Comparison of ENCODE assay signal across 21 cellular contexts in the genomic region with DNA sequence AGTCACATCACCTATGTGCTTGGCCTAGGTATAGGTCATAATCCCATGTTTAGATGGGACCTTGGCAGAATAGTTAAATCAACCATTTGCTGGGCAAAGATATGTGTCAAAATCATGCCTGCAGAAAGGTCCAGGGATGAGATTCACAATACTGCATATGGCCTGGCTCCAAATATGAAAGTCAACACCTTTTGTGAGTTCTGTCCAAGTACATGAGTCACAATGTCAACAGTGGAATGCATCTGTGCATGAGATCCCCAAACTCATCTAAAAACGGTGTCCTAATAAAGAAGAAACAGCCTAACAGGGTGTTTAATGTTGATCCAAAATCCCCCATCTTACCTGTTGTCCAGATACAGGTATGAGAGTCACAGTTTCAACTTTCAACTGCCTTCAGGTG.
"Had no signal": no experiment of that assay in that cellular context is flagged by ENCODE, and none has a peak within 500 bp of the region (broad histone marks: within the 10 kb centered on the region; RNA-seq: fewer than 3 reads in every experiment).

No MANE protein-coding gene starts in this region.

- ATAC-seq: activated T-cell treated with anti-CD3 and anti-CD28 coated beads, Interleukin-2, amount 50 U/mL, for 4 hours; naive thymus-derived CD8-positive, alpha-beta T cell; stimulated activated naive CD8-positive, alpha-beta T cell treated with anti-CD3 and anti-CD28 coated beads, Interleukin-15, Interleukin-2, amounts not matched to agents 100 U/mL and 50 U/mL, for 24 hours; upper lobe of right lung; WTC11 had no signal

- FAIRE-seq: frontal cortex had no signal

- H3K4me3 ChIP-seq: cardiac muscle cell, left ventricle myocardium inferior, neural progenitor cell, thyroid gland, upper lobe of right lung had no signal

- H3K27ac ChIP-seq: cardiac muscle cell, left ventricle myocardium inferior, neural progenitor cell, thyroid gland, upper lobe of right lung had no signal

- H3K9ac ChIP-seq: neural progenitor cell had no signal

- DNase-seq: activated CD8-positive, alpha-beta memory T cell treated with anti-CD3 and anti-CD28 coated beads for 24 hours; activated CD8-positive, alpha-beta memory T cell treated with anti-CD3 and anti-CD28 coated beads, Interleukin-2, amount 50 U/mL, for 4 hours; activated naive CD4-positive, alpha-beta T cell treated with anti-CD3 and anti-CD28 coated beads for 36 hours; activated naive CD8-positive, alpha-beta T cell treated with anti-CD3 and anti-CD28 coated beads, Interleukin-2, amount 10 ng/mL, durations not matched to agents 7 days and 5 days; activated T-cell treated with anti-CD3 and anti-CD28 coated beads, Interleukin-2, amount 50 U/mL, for 4 hours; amniotic stem cell; erythroblast; glutamatergic neuron; hippocampal formation; left ventricle myocardium inferior; naive thymus-derived CD8-positive, alpha-beta T cell; stimulated activated CD4-positive, alpha-beta T cell treated with anti-CD3 and anti-CD28 coated beads, Interleukin-12 subunit alpha, Interleukin-12 subunit beta, amount 100 ng/mL, for 4 hours; stimulated activated CD4-positive, alpha-beta T cell treated with anti-CD3 and anti-CD28 coated beads, Interleukin-4, amount 100 ng/mL, for 4 hours; stimulated activated naive CD8-positive, alpha-beta T cell treated with anti-CD3 and anti-CD28 coated beads, Interleukin-15, Interleukin-2, amounts not matched to agents 100 U/mL and 50 U/mL, for 24 hours; T1000; thyroid gland; upper lobe of right lung had no signal

- H3K27me3 ChIP-seq: cardiac muscle cell, neural progenitor cell, thyroid gland, upper lobe of right lung had no signal

- H2AFZ ChIP-seq: neural progenitor cell had no signal

- H3K9me3 ChIP-seq: left ventricle myocardium inferior, thyroid gland, upper lobe of right lung had no signal

- H3K4me1 ChIP-seq: left ventricle myocardium inferior, neural progenitor cell, thyroid gland, upper lobe of right lung had no signal

- H3K4me2 ChIP-seq: neural progenitor cell had no signal

- H3K36me3 ChIP-seq: cardiac muscle cell, left ventricle myocardium inferior, neural progenitor cell, thyroid gland, upper lobe of right lung had no signal
